In genomic region chr5:81359108-81359507, GRCh38 we compare ENCODE assay signal across 37 cellular contexts. TPM values are rescaled to one million over a fixed set of nuclear protein-coding genes. Genes with fewer than 3 reads are reported as not detected.
DNase-seq lines count a peak whose midpoint lies in the region; FAIRE-seq and TF ChIP-seq lines count a peak whose summit lies in the region.
"Had no signal": no experiment of that assay in that cellular context is flagged by ENCODE, and none has a peak within 500 bp of the region (broad histone marks: within the 10 kb centered on the region; RNA-seq: fewer than 3 reads in every experiment).

No MANE protein-coding gene starts in this region.

- no peaks in the 10 kb centered on the region for H3K9me3 Mint-ChIP-seq in astrocyte (ENCODE audit: unreplicated experiment)
- H3K9me3 Mint-ChIP-seq: activated CD8-positive, alpha-beta T cell treated with anti-CD3 and anti-CD28 coated beads for 36 hours; activated naive CD4-positive, alpha-beta T cell treated with anti-CD3 and anti-CD28 coated beads, Interleukin-2, amount 50 U/mL, for 24 hours; natural killer cell treated with Interleukin-12 subunit alpha and Interleukin-12 subunit beta and Interleukin-15 and Interleukin-18, amount 100 ng/mL, for 72 hours had no signal

- no peak overlapping the region for H3K27ac ChIP-seq in astrocyte (ENCODE audit: low read depth, low read length)
- H3K27ac ChIP-seq: BLaER1 treated with 17β-estradiol and CSF1 and Interleukin-3, amounts not matched to agents 10 nM and 100 nM; epithelial cell of prostate; ovary; PC-9; skin epidermis; upper lobe of right lung had no signal

- no peak overlapping the region for H3K4me3 Mint-ChIP-seq in astrocyte (ENCODE audit: unreplicated experiment)
- H3K4me3 Mint-ChIP-seq: activated CD4-positive, alpha-beta T cell treated with anti-CD3 and anti-CD28 coated beads for 36 hours; activated CD8-positive, alpha-beta T cell treated with anti-CD3 and anti-CD28 coated beads for 36 hours; activated naive CD4-positive, alpha-beta T cell treated with anti-CD3 and anti-CD28 coated beads, Interleukin-2, amount 50 U/mL, for 24 hours; natural killer cell treated with Interleukin-12 subunit alpha and Interleukin-12 subunit beta and Interleukin-15 and Interleukin-18, amount 100 ng/mL, for 72 hours had no signal

- no peak overlapping the region for H3K4me3 ChIP-seq in astrocyte (ENCODE audit: insufficient read depth, low read depth, low read length)
- H3K4me3 ChIP-seq: BLaER1 treated with 17β-estradiol and CSF1 and Interleukin-3, amounts not matched to agents 10 nM and 100 nM; ovary; PC-9; skin epidermis; upper lobe of right lung had no signal

- no peak overlapping the region for H3K4me2 ChIP-seq in astrocyte (ENCODE audit: low read length)
- H3K4me2 ChIP-seq: PC-9 had no signal

- H3K36me3 ChIP-seq in astrocyte (ENCODE audit: insufficient read depth, low read length): no peaks in the 10 kb centered on the region
- H3K36me3 ChIP-seq: BLaER1 treated with 17β-estradiol and CSF1 and Interleukin-3, amounts not matched to agents 10 nM and 100 nM; ovary; upper lobe of right lung had no signal

- FAIRE-seq in astrocyte (lab: Jason Lieb, UNC): no peak
- FAIRE-seq: kidney had no signal

- H3K4me1 Mint-ChIP-seq in astrocyte (ENCODE audit: low read depth, unreplicated experiment): no peaks in the 10 kb centered on the region
- H3K4me1 Mint-ChIP-seq: activated CD4-positive, alpha-beta T cell treated with anti-CD3 and anti-CD28 coated beads for 36 hours; activated naive CD4-positive, alpha-beta T cell treated with anti-CD3 and anti-CD28 coated beads, Interleukin-2, amount 50 U/mL, for 24 hours had no signal

- H3K27me3 Mint-ChIP-seq in astrocyte (ENCODE audit: low read depth, unreplicated experiment): no peaks in the 10 kb centered on the region
- H3K27me3 Mint-ChIP-seq: activated CD4-positive, alpha-beta T cell treated with anti-CD3 and anti-CD28 coated beads for 36 hours had no signal

- no peaks in the 10 kb centered on the region for H3K27me3 ChIP-seq in astrocyte (ENCODE audit: insufficient read depth, low read length)
- H3K27me3 ChIP-seq: BLaER1 treated with 17β-estradiol and CSF1 and Interleukin-3, amounts not matched to agents 10 nM and 100 nM; ovary; upper lobe of right lung had no signal

- no peak for TF ChIP-seq CTCF in astrocyte (IDR thresholded peaks at IDR 0.05; ENCODE audit: insufficient read depth, low read depth, low read length)

- DNase-seq in HT1080 (ENCODE audit: low read depth) (peak; percentile 17), astrocyte (ENCODE audit: low read depth) (no peak), iPS-NIHi7 (ENCODE audit: extremely low spot score) (peak; percentile 48), renal cortical epithelial cell (ENCODE audit: low read depth) (peak; percentile 46), NCI-H345 (lab: John Stamatoyannopoulos, UW) (no peak), SHP77 treated with DMSO at 0.1 percent for 48 hours (lab: John Stamatoyannopoulos, UW) (no peak)
- no peak for DNase-seq in activated CD4-positive, CD25-positive, alpha-beta regulatory T cell (lab: John Stamatoyannopoulos, UW)
- no peak for DNase-seq in activated effector memory CD4-positive, alpha-beta T cell treated with anti-CD3 and anti-CD28 coated beads, Interleukin-2, amount 50 U/mL, for 16 hours
- DNase-seq: activated CD4-positive, alpha-beta T cell treated with anti-CD3 and anti-CD28 coated beads for 36 hours; activated CD8-positive, alpha-beta memory T cell treated with anti-CD3 and anti-CD28 coated beads, Interleukin-2, amount 50 U/mL, for 48 hours; activated CD8-positive, alpha-beta T cell treated with anti-CD3 and anti-CD28 coated beads for 36 hours; amygdala; DMS153; effector CD4-positive, alpha-beta T cell; KG1; kidney; NCI-H1105; NCI-H187 treated with DMSO at 0.1 percent for 48 hours; NCI-H2171 treated with DMSO at 0.1 percent for 48 hours; NCI-H524 treated with DMSO at 0.1 percent for 48 hours; ovary; PC-9; retina; stimulated activated naive CD8-positive, alpha-beta T cell treated with anti-CD3 and anti-CD28 coated beads, Interleukin-15, Interleukin-2, amounts not matched to agents 100 U/mL and 50 U/mL, for 24 hours; upper lobe of right lung had no signal

- H3K27ac Mint-ChIP-seq in astrocyte (ENCODE audit: unreplicated experiment): no peak overlapping the region
- H3K27ac Mint-ChIP-seq: activated CD4-positive, alpha-beta T cell treated with anti-CD3 and anti-CD28 coated beads for 36 hours; activated CD8-positive, alpha-beta T cell treated with anti-CD3 and anti-CD28 coated beads for 36 hours; activated naive CD4-positive, alpha-beta T cell treated with anti-CD3 and anti-CD28 coated beads, Interleukin-2, amount 50 U/mL, for 24 hours; natural killer cell treated with Interleukin-12 subunit alpha and Interleukin-12 subunit beta and Interleukin-15 and Interleukin-18, amount 100 ng/mL, for 72 hours had no signal

- no peaks in the 10 kb centered on the region for H3K4me1 ChIP-seq in astrocyte (ENCODE audit: insufficient read depth, low read length)
- H3K4me1 ChIP-seq: upper lobe of right lung had no signal

- H3K9me3 ChIP-seq in astrocyte (ENCODE audit: insufficient read depth, low read depth, low read length): no peaks in the 10 kb centered on the region
- H3K9me3 ChIP-seq: BLaER1 treated with 17β-estradiol and CSF1 and Interleukin-3, amounts not matched to agents 10 nM and 100 nM; ovary; upper lobe of right lung had no signal

- no peaks in the 10 kb centered on the region for H3K36me3 Mint-ChIP-seq in astrocyte (ENCODE audit: low read depth, unreplicated experiment)
- H3K36me3 Mint-ChIP-seq: activated naive CD4-positive, alpha-beta T cell treated with anti-CD3 and anti-CD28 coated beads, Interleukin-2, amount 50 U/mL, for 24 hours; natural killer cell treated with Interleukin-12 subunit alpha and Interleukin-12 subunit beta and Interleukin-15 and Interleukin-18, amount 100 ng/mL, for 72 hours had no signal

- H4K20me1 ChIP-seq in astrocyte (ENCODE audit: insufficient read depth, low read length): no peaks in the 10 kb centered on the region
- H4K20me1 ChIP-seq: BLaER1 treated with 17β-estradiol and CSF1 and Interleukin-3, amounts not matched to agents 10 nM and 100 nM had no signal

- H3K79me2 ChIP-seq in astrocyte (ENCODE audit: insufficient read depth, low read length): no peaks in the 10 kb centered on the region

- H2AFZ ChIP-seq in astrocyte (ENCODE audit: low read depth, low read length): peak overlapping the region; percentile 23
- H2AFZ ChIP-seq: PC-9 had no signal

- H3K9ac ChIP-seq in astrocyte (ENCODE audit: low read length): no peak overlapping the region
- H3K9ac ChIP-seq: BLaER1 treated with 17β-estradiol and CSF1 and Interleukin-3, amounts not matched to agents 10 nM and 100 nM had no signal

RNA-seq across cellular contexts. Expression of gene ACOT12, which starts 34.8 kb away (rescaled TPM):
- 0.03 TPM in 1 of 2 replicates, not detected in the other for total RNA-seq in HT1080 (2014; rRNA removed; shearing (Covaris generic))
- polyA plus RNA-seq in HT1080 (2015; cell fraction: cytosol; rRNA removed): 0.03 TPM in 1 of 2 replicates, not detected in the other
- polyA plus RNA-seq in HT1080 (2015; cell fraction: nucleus; rRNA removed): not detected in 2 replicates
- total RNA-seq in astrocyte (0.09 TPM in 1 of 2 replicates, not detected in the other), renal cortical epithelial cell (0.10 TPM in 1 of 2 replicates, not detected in the other)
- total RNA-seq: activated CD4-positive, alpha-beta T cell treated with anti-CD3 and anti-CD28 coated beads for 36 hours; activated CD8-positive, alpha-beta T cell treated with anti-CD3 and anti-CD28 coated beads for 36 hours; bronchial epithelial cell; G401; glomerular endothelial cell; kidney; lung microvascular endothelial cell; MCF 10A; natural killer cell treated with Interleukin-12 subunit alpha and Interleukin-12 subunit beta and Interleukin-15 and Interleukin-18, amount 100 ng/mL, for 72 hours; PC-9; Right ventricle myocardium inferior; T-helper 2 cell treated with Interferon-gamma antibody and Interleukin-4, amounts not matched to agents 100 ng/mL and 5 ng/mL, for 36 hours; upper lobe of right lung had no signal
- polyA plus RNA-seq: ovary had no signal

RNA-seq across cellular contexts. Expression of gene ZCCHC9, which starts 57.7 kb away (rescaled TPM):
- 35.3 and 40.9 TPM in 2 replicates for total RNA-seq in HT1080 (2014; rRNA removed; shearing (Covaris generic))
- 35.9 and 40.2 TPM in 2 replicates for polyA plus RNA-seq in HT1080 (2015; cell fraction: cytosol; rRNA removed)
- polyA plus RNA-seq in HT1080 (2015; cell fraction: nucleus; rRNA removed): 33.2 and 36.6 TPM in 2 replicates
- total RNA-seq in astrocyte: 22.5 and 24.3 TPM in 2 replicates
- 26.0 and 32.1 TPM in 2 replicates for total RNA-seq in renal cortical epithelial cell

Comparison
In these comparisons a context has a peak if more than half of its experiments do, and no peak if none do; other contexts are left out.
1. DNase-seq: peak in HT1080 (single experiment), iPS-NIHi7 (single experiment) and renal cortical epithelial cell (single experiment); none in astrocyte (single experiment), activated CD4-positive, CD25-positive, alpha-beta regulatory T cell (0 of 4), activated effector memory CD4-positive, alpha-beta T cell treated with anti-CD3 and anti-CD28 coated beads, Interleukin-2, amount 50 U/mL, for 16 hours (single experiment), NCI-H345 (single experiment) and SHP77 treated with DMSO at 0.1 percent for 48 hours (single experiment).